In genomic region chr5:77066823-77067442, GRCh38 we compare ENCODE assay signal across 11 cellular contexts. TPM values are rescaled to one million over a fixed set of nuclear protein-coding genes. Genes with fewer than 3 reads are reported as not detected.
DNase-seq lines count a peak whose midpoint lies in the region; ATAC-seq and TF ChIP-seq lines count a peak whose summit lies in the region.
"Had no signal": no experiment of that assay in that cellular context is flagged by ENCODE, and none has a peak within 500 bp of the region (broad histone marks: within the 10 kb centered on the region; RNA-seq: fewer than 3 reads in every experiment).

No MANE protein-coding gene starts in this region.

- H3K79me2 ChIP-seq in MM.1S (ENCODE audit: low read length) = no peaks in the 10 kb centered on the region

- H4K20me1 ChIP-seq in MM.1S (ENCODE audit: insufficient read depth, low read length) = no peaks in the 10 kb centered on the region

- H3K27ac ChIP-seq in MM.1S (ENCODE audit: low read length) = no peak overlapping the region
- H3K27ac ChIP-seq: uterus had no signal

- intact Hi-C loops in CD14-positive monocyte (cut with micrococcal nuclease) = no loop called here

- no peaks in the 10 kb centered on the region for H3K27me3 ChIP-seq in MM.1S (replicated peaks; ENCODE audit: insufficient read depth, low read length)
- H3K27me3 ChIP-seq: uterus had no signal

- peaks cover 7% of the 10 kb centered on the region for H3F3A ChIP-seq in MM.1S (ENCODE audit: insufficient read depth, low read length)

- peaks cover 0 to 1% (median 0%) of the 10 kb centered on the region in 3 donors for H3K27me3 Mint-ChIP-seq in CD14-positive monocyte (ENCODE audit: low read depth in 3 of 3)
- no peaks in the 10 kb centered on the region for H3K27me3 Mint-ChIP-seq in activated T-cell treated with anti-CD3 and anti-CD28 coated beads, Interleukin-2, amount 50 U/mL, for 24 hours

- POLR2A ChIA-PET in GM10248 (lab: Yijun Ruan, JAX) = no interaction called here

- no peak overlapping the region for H3K9ac ChIP-seq in MM.1S (ENCODE audit: low read length)

- TF ChIP-seq CTCF in CD14-positive monocyte (IDR thresholded peaks at IDR 0.05) = no peak
- TF ChIP-seq CTCF in MM.1S (IDR thresholded peaks at IDR 0.05; ENCODE audit: low read length) = no peak
- no peak for TF ChIP-seq CTCF in fibroblast of villous mesenchyme (IDR thresholded peaks at IDR 0.05; ENCODE audit: insufficient read depth, low read depth, low read length)
- TF ChIP-seq CTCF in GM10248 (IDR thresholded peaks at IDR 0.05; ENCODE audit: control extremely low read depth, extremely low read depth, low read depth, missing control alignments) = no peak

- H3K9me3 ChIP-seq in MM.1S (replicated peaks; ENCODE audit: insufficient read depth, low read length) = no peaks in the 10 kb centered on the region
- H3K9me3 ChIP-seq: uterus had no signal

- CTCF ChIA-PET in GM10248 (lab: Yijun Ruan, JAX) = interaction anchor here (1.6 to 5.9 kb wide), 2 partner anchors 10 to 199 kb away, joined by 5 to 49 read pairs; no protein-coding TSS in a partner anchor

- no peak overlapping the region for H3K4me3 Mint-ChIP-seq in CD14-positive monocyte
- H3K4me3 Mint-ChIP-seq in activated T-cell treated with anti-CD3 and anti-CD28 coated beads, Interleukin-2, amount 50 U/mL, for 24 hours = no peak overlapping the region

- H3K36me3 Mint-ChIP-seq in CD14-positive monocyte = peaks cover 46 to 51% of the 10 kb centered on the region in 2 donors
- H3K36me3 Mint-ChIP-seq in activated T-cell treated with anti-CD3 and anti-CD28 coated beads, Interleukin-2, amount 50 U/mL, for 24 hours (ENCODE audit: low read depth) = peaks cover 81% of the 10 kb centered on the region

- H3K4me1 ChIP-seq in MM.1S (ENCODE audit: low read length) = peaks cover 13% of the 10 kb centered on the region
- H3K4me1 ChIP-seq: uterus had no signal

- peak overlapping the region; percentile 71 to 95 (median 90) for H3K27ac Mint-ChIP-seq in CD14-positive monocyte
- H3K27ac Mint-ChIP-seq in activated T-cell treated with anti-CD3 and anti-CD28 coated beads, Interleukin-2, amount 50 U/mL, for 24 hours = no peak overlapping the region

- H3K9me2 ChIP-seq in MM.1S (replicated peaks; ENCODE audit: insufficient read depth, low read length) = no peaks in the 10 kb centered on the region

- no peak overlapping the region for H3K4me2 ChIP-seq in MM.1S (ENCODE audit: low read depth, low read length)

- H3K9me3 Mint-ChIP-seq in CD14-positive monocyte = peaks cover 0 to 2% (median 0%) of the 10 kb centered on the region in 7 donors
- H3K9me3 Mint-ChIP-seq in activated T-cell treated with anti-CD3 and anti-CD28 coated beads, Interleukin-2, amount 50 U/mL, for 24 hours = no peaks in the 10 kb centered on the region

- H3K4me3 ChIP-seq in MM.1S (ENCODE audit: low read length) (no peak overlapping the region), fibroblast of villous mesenchyme (ENCODE audit: low read depth, low read length) (no peak overlapping the region)
- H3K4me3 ChIP-seq: uterus had no signal

- no peak for DNase-seq in CD14-positive monocyte (ENCODE audit: low spot score)
- DNase-seq in MM.1S = peak; percentile 66
- peak; percentile 56 for DNase-seq in fibroblast of villous mesenchyme (ENCODE audit: low read depth)
- no peak for DNase-seq in activated T-cell treated with anti-CD3 and anti-CD28 coated beads, Interleukin-2, amount 50 U/mL, for 24 hours
- no peak for DNase-seq in NCI-H1436 treated with DMSO at 0.1 percent for 48 hours (lab: John Stamatoyannopoulos, UW)
- no peak for DNase-seq in GM10248 (ENCODE audit: extremely low spot score)
- DNase-seq: activated CD4-positive, alpha-beta T cell treated with anti-CD3 and anti-CD28 coated beads for 1 hour; cerebellar nuclear complex; uterus had no signal

- peak; percentile 90 for ATAC-seq in GM21619 (IDR thresholded peaks at IDR 0.05; ENCODE audit: unreplicated experiment)
- no peak for ATAC-seq in GM18519 (IDR thresholded peaks at IDR 0.05; ENCODE audit: low FRiP score, unreplicated experiment)

- H2AFZ ChIP-seq in MM.1S (ENCODE audit: low read length) = no peak overlapping the region

- H3K4me1 Mint-ChIP-seq in CD14-positive monocyte = peaks cover 27% of the 10 kb centered on the region
- peaks cover 14% of the 10 kb centered on the region for H3K4me1 Mint-ChIP-seq in activated T-cell treated with anti-CD3 and anti-CD28 coated beads, Interleukin-2, amount 50 U/mL, for 24 hours (ENCODE audit: low read depth)

- H3K36me3 ChIP-seq in MM.1S (replicated peaks; ENCODE audit: insufficient read depth, low read length) = 0 out of 2 replicates have a peak, but pooled peaks cover 3% of the 10 kb centered on the region
- H3K36me3 ChIP-seq: uterus had no signal

RNA-seq across cellular contexts. Expression of gene ZBED3, which starts 20.2 kb away (rescaled TPM):
- polyA plus RNA-seq in CD14-positive monocyte = 1 to 10 TPM; 1.2 to 1.5 TPM
- 1.3 and 2.6 TPM in 2 replicates for total RNA-seq in fibroblast of villous mesenchyme

RNA-seq across cellular contexts. Expression of gene AGGF1, which starts 36.7 kb away (rescaled TPM):
- polyA plus RNA-seq in CD14-positive monocyte = 10 to 100 TPM; 13.0 to 21.9 TPM
- total RNA-seq in fibroblast of villous mesenchyme = 19.0 and 20.0 TPM in 2 replicates

Comparison
In these comparisons a context has a peak if more than half of its experiments do, and no peak if none do; other contexts are left out.
1. DNase-seq: peak in MM.1S (single experiment) and fibroblast of villous mesenchyme (single experiment); none in CD14-positive monocyte (single experiment), activated T-cell treated with anti-CD3 and anti-CD28 coated beads, Interleukin-2, amount 50 U/mL, for 24 hours (single experiment), NCI-H1436 treated with DMSO at 0.1 percent for 48 hours (single experiment) and GM10248 (single experiment).